ENCODE assay signal across 19 cellular contexts in genomic region chr15:52097176-52097575, GRCh38. TPM values are rescaled to one million over a fixed set of nuclear protein-coding genes. Genes with fewer than 3 reads are reported as not detected.
DNase-seq lines count a peak whose midpoint lies in the region; ATAC-seq and TF ChIP-seq lines count a peak whose summit lies in the region.
"Had no signal": no experiment of that assay in that cellular context is flagged by ENCODE, and none has a peak within 500 bp of the region (broad histone marks: within the 10 kb centered on the region; RNA-seq: fewer than 3 reads in every experiment).

No MANE protein-coding gene starts in this region.

- H3K4ac ChIP-seq in mesendoderm (ENCODE audit: low read depth, low read length) = no peak overlapping the region

- H3K9ac ChIP-seq in mesendoderm (ENCODE audit: low read length) = no peak overlapping the region

- H3K4me3 ChIP-seq in uterus = no peak overlapping the region
- no peak overlapping the region for H3K4me3 ChIP-seq in mesendoderm (ENCODE audit: low read length)
- H3K4me3 ChIP-seq: hepatocyte, spleen, upper lobe of right lung had no signal

- H2BK5ac ChIP-seq in mesendoderm (ENCODE audit: low read length) = no peak overlapping the region

- H3K27me3 ChIP-seq in uterus (no peaks in the 10 kb centered on the region), mesendoderm (ENCODE audit: insufficient read depth, low read length, poor library complexity) (no peaks in the 10 kb centered on the region)
- H3K27me3 ChIP-seq: hepatocyte, spleen, upper lobe of right lung had no signal

- no peak overlapping the region for H2BK15ac ChIP-seq in mesendoderm (replicated peaks; ENCODE audit: low read depth)

- H3K18ac ChIP-seq in mesendoderm (ENCODE audit: low read length) = no peak overlapping the region

- no peaks in the 10 kb centered on the region for H3K79me1 ChIP-seq in mesendoderm (ENCODE audit: low read length)

- no peak overlapping the region for H4K5ac ChIP-seq in mesendoderm (ENCODE audit: low read length)

- no peak overlapping the region for H2BK120ac ChIP-seq in mesendoderm (ENCODE audit: low read depth, low read length)

- H3K4me1 ChIP-seq in uterus (peaks cover 17 to 22% of the 10 kb centered on the region in 2 donors), mesendoderm (ENCODE audit: control insufficient read depth, low read depth, low read length) (no peaks in the 10 kb centered on the region)

- TF ChIP-seq POLR2A in uterus (IDR thresholded peaks at IDR 0.05) = no peak

- H2AK5ac ChIP-seq in mesendoderm (ENCODE audit: low read length) = no peak overlapping the region

- intact Hi-C loops in uterus (cut with DNase I; ENCODE audit: low total_unique reads) = no loop called here

- H3K4me2 ChIP-seq in mesendoderm (ENCODE audit: low read length) = no peak overlapping the region
- H3K4me2 ChIP-seq: hepatocyte had no signal

- peak overlapping the region; percentile 91 for H3K27ac ChIP-seq in epithelial cell of prostate
- peak overlapping the region; percentile 63 to 87 for H3K27ac ChIP-seq in uterus
- H3K27ac ChIP-seq in mesendoderm (ENCODE audit: low read depth, low read length) = no peak overlapping the region
- H3K27ac ChIP-seq: hepatocyte, spleen, upper lobe of right lung had no signal

- H3K56ac ChIP-seq in mesendoderm (ENCODE audit: low read length) = no peak overlapping the region

- H3K9me3 ChIP-seq in uterus = no peaks in the 10 kb centered on the region
- H3K9me3 ChIP-seq: spleen, upper lobe of right lung had no signal

- ATAC-seq in HG02759 (IDR thresholded peaks at IDR 0.05; ENCODE audit: unreplicated experiment) = no peak
- ATAC-seq: upper lobe of right lung had no signal

- no peak for TF ChIP-seq CTCF in uterus (IDR thresholded peaks at IDR 0.05)

- H3K79me2 ChIP-seq in mesendoderm (ENCODE audit: control insufficient read depth, insufficient read depth, low read length) = no peaks in the 10 kb centered on the region
- H3K79me2 ChIP-seq: hepatocyte had no signal

- peak; percentile 42 for DNase-seq in NCI-H2171 treated with DMSO at 0.1 percent for 48 hours (lab: John Stamatoyannopoulos, UW)
- no peak for DNase-seq in NCI-H2171 (lab: John Stamatoyannopoulos, UW)
- DNase-seq in RPMI7951 (ENCODE audit: low read depth) = peak; percentile 47
- no peak for DNase-seq in epithelial cell of prostate (ENCODE audit: low read depth, low spot score)
- no peak for DNase-seq in uterus
- no peak for DNase-seq in NK-92 treated with Interleukin-12 subunit alpha and Interleukin-12 subunit beta, amount 100 ng/mL, for 24 hours (lab: John Stamatoyannopoulos, UW)
- no peak for DNase-seq in mesendoderm
- DNase-seq: activated CD4-positive, alpha-beta T cell treated with anti-CD3 and anti-CD28 coated beads for 4 hours; C1 segment of cervical spinal cord; HCEC 1CT; NCI-H2029 treated with DMSO at 0.1 percent for 48 hours; NCI-H510A; nucleus accumbens; SHP77; spleen; upper lobe of right lung had no signal

- no peak overlapping the region for H3K23ac ChIP-seq in mesendoderm (ENCODE audit: low read length)

- H4K8ac ChIP-seq in mesendoderm (ENCODE audit: low read depth, low read length) = no peak overlapping the region

- H3K36me3 ChIP-seq in uterus = no peaks in the 10 kb centered on the region
- no peaks in the 10 kb centered on the region for H3K36me3 ChIP-seq in mesendoderm (ENCODE audit: control insufficient read depth, insufficient read depth, low read length)
- H3K36me3 ChIP-seq: spleen, upper lobe of right lung had no signal

RNA-seq across cellular contexts. Expression of gene BCL2L10, which starts 15.4 kb away (rescaled TPM):
- 0.96 and 1.5 TPM in 2 replicates for total RNA-seq in RPMI7951 (2014; rRNA removed; shearing (Covaris generic))
- total RNA-seq in uterus = under 1 TPM in 1 of 4 donors, not detected in 3; 0.21 TPM
- 0.49 TPM for polyA plus RNA-seq in mesendoderm (2013, experiment 1 of 2)
- 0.46 TPM for polyA plus RNA-seq in mesendoderm (2013, experiment 2 of 2)
- total RNA-seq: T-helper 1 cell treated with Interleukin-12 subunit alpha and Interleukin-12 subunit beta and Interleukin-4 antibody, amounts not matched to agents 30 ng/mL and 1 ng/mL, for 36 hours; upper lobe of right lung had no signal

Comparison
In these comparisons a context has a peak if more than half of its experiments do, and no peak if none do; other contexts are left out.
1. DNase-seq: peak in NCI-H2171 treated with DMSO at 0.1 percent for 48 hours (single experiment) and RPMI7951 (single experiment); none in NCI-H2171 (single experiment), epithelial cell of prostate (single experiment), uterus (0 of 2), NK-92 treated with Interleukin-12 subunit alpha and Interleukin-12 subunit beta, amount 100 ng/mL, for 24 hours (single experiment) and mesendoderm (single experiment).